In the genomic region with DNA sequence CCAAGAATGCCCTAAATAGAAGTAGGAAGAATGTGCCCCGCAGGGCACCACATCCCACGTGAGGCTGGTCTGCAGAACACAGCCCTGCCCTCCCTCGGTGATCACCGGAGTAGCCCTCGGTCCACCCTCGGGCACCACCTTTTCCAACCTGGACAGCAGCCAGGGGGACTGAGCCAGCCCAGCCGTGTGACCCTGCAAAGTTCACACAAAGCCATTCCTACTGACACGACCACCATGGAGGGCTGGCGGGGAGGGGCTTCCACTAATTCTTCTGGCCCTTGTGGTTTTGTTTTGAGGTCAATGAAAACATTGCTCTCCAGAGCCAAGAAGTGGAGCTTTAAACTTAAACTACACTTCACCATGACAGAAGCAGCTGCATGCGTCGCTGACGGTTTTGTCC, we compare ENCODE assay signal across 19 cellular contexts.
"Had no signal": no experiment of that assay in that cellular context is flagged by ENCODE, and none has a peak within 500 bp of the region (broad histone marks: within the 10 kb centered on the region; RNA-seq: fewer than 3 reads in every experiment).

No MANE protein-coding gene starts in this region.

- DNase-seq: activated CD4-positive, alpha-beta memory T cell treated with anti-CD3 and anti-CD28 coated beads for 36 hours; activated CD8-positive, alpha-beta memory T cell treated with anti-CD3 and anti-CD28 coated beads, Interleukin-2, amount 10 ng/mL, durations not matched to agents 7 days and 5 days; activated naive CD4-positive, alpha-beta T cell treated with anti-CD3 and anti-CD28 coated beads for 36 hours; activated T-cell treated with anti-CD3 and anti-CD28 coated beads, Interleukin-2, amount 50 U/mL, for 1 hour; anterior cingulate cortex; brain microvascular endothelial cell; central memory CD4-positive, alpha-beta T cell; gastrocnemius medialis; mucosa of descending colon; naive B cell; stimulated activated CD4-positive, alpha-beta T cell treated with anti-CD3 and anti-CD28 coated beads, Interleukin-12 subunit alpha, Interleukin-12 subunit beta, amount 100 ng/mL, for 4 hours; stimulated activated CD4-positive, alpha-beta T cell treated with anti-CD3 and anti-CD28 coated beads, Interleukin-1b, Interleukin-23, amount 100 ng/mL, for 48 hours; stimulated activated naive CD4-positive, alpha-beta T cell treated with Interleukin-2 at 50 U/mL for 16 hours; T-helper 17 cell; WERI-Rb-1 had no signal

- H3K9me3 Mint-ChIP-seq: neural crest cell had no signal

- H3K9me3 ChIP-seq: gastrocnemius medialis, tibial nerve had no signal

- H3K27ac Mint-ChIP-seq: activated CD4-positive, alpha-beta memory T cell treated with anti-CD3 and anti-CD28 coated beads for 36 hours; activated CD8-positive, alpha-beta memory T cell treated with anti-CD3 and anti-CD28 coated beads, Interleukin-2, amount 10 ng/mL, durations not matched to agents 7 days and 5 days; activated naive CD4-positive, alpha-beta T cell treated with anti-CD3 and anti-CD28 coated beads for 36 hours; activated T-helper 17 cell treated with anti-CD3 and anti-CD28 coated beads, Interleukin-2, amount 50 U/mL, for 72 hours; memory B cell; naive B cell; T-helper 17 cell had no signal

- H3K27me3 Mint-ChIP-seq: activated CD4-positive, alpha-beta memory T cell treated with anti-CD3 and anti-CD28 coated beads for 36 hours; activated CD8-positive, alpha-beta memory T cell treated with anti-CD3 and anti-CD28 coated beads, Interleukin-2, amount 10 ng/mL, durations not matched to agents 7 days and 5 days had no signal

- H3K36me3 Mint-ChIP-seq: activated CD4-positive, alpha-beta memory T cell treated with anti-CD3 and anti-CD28 coated beads for 36 hours; activated CD8-positive, alpha-beta memory T cell treated with anti-CD3 and anti-CD28 coated beads, Interleukin-2, amount 10 ng/mL, durations not matched to agents 7 days and 5 days; memory B cell; naive B cell had no signal

- H3K27me3 ChIP-seq: brain microvascular endothelial cell, tibial nerve had no signal

- H3K4me1 Mint-ChIP-seq: activated CD8-positive, alpha-beta memory T cell treated with anti-CD3 and anti-CD28 coated beads, Interleukin-2, amount 10 ng/mL, durations not matched to agents 7 days and 5 days; activated T-helper 17 cell treated with anti-CD3 and anti-CD28 coated beads, Interleukin-2, amount 50 U/mL, for 72 hours; memory B cell; naive B cell; neural crest cell; T-helper 17 cell had no signal

- H3K4me3 ChIP-seq: gastrocnemius medialis, mucosa of descending colon, tibial nerve had no signal

- H3K4me3 Mint-ChIP-seq: activated CD4-positive, alpha-beta memory T cell treated with anti-CD3 and anti-CD28 coated beads for 36 hours; activated CD8-positive, alpha-beta memory T cell treated with anti-CD3 and anti-CD28 coated beads, Interleukin-2, amount 10 ng/mL, durations not matched to agents 7 days and 5 days; activated naive CD4-positive, alpha-beta T cell treated with anti-CD3 and anti-CD28 coated beads for 36 hours; activated T-helper 17 cell treated with anti-CD3 and anti-CD28 coated beads, Interleukin-2, amount 50 U/mL, for 72 hours; memory B cell; naive B cell; neural crest cell; T-helper 17 cell had no signal

- H3K4me1 ChIP-seq: gastrocnemius medialis had no signal

- H3K36me3 ChIP-seq: brain microvascular endothelial cell, gastrocnemius medialis, tibial nerve, WERI-Rb-1 had no signal

- H3K27ac ChIP-seq: brain microvascular endothelial cell, gastrocnemius medialis, tibial nerve, WERI-Rb-1 had no signal
